Comparison of ENCODE assay signal across 30 cellular contexts in the genomic region with DNA sequence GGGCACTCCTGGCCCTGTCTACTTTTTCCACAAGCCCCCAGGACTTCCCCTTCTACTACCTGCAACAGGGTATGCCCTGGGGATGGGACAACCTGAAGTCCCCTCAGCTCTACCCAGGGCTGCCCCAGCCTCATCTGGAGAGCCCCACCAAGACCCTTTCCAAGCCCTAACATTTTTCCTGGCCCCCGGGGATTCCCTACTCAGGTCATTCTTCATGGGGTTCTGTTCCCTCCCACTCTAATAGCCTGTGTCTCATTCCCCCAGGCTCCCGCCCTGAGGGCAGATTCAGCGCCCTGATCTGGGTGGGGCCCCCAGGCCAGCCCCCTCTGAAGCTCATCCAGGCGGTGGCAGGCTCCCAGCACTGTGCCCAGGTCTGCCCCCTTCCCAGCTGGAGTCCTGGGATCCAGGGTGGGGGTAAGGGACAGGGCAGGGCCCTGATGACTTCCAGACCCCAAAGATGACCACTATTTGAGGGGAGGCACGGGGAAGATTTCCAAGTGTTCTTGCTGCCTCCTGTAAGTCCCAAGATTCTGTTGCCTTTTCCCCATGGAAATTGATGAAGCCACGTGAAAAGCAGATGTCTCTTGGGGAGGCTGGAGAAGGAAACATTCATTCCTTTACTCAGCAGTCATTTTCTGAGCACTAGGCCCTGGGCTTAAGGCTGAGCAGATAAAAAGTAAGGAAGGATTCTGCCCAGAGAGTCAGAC. TPM values are rescaled to one million over a fixed set of nuclear protein-coding genes. Genes with fewer than 3 reads are reported as not detected.
DNase-seq lines count a peak whose midpoint lies in the region; ATAC-seq and TF ChIP-seq lines count a peak whose summit lies in the region.
"Had no signal": no experiment of that assay in that cellular context is flagged by ENCODE, and none has a peak within 500 bp of the region (broad histone marks: within the 10 kb centered on the region; RNA-seq: fewer than 3 reads in every experiment).

No MANE protein-coding gene starts in this region.

- peaks cover 5% of the 10 kb centered on the region; the same call in 2 of the 3 replicates for H3K4me1 Mint-ChIP-seq in GM23338

- H3F3A ChIP-seq in smooth muscle cell (ENCODE audit: low read depth) (peaks cover 8% of the 10 kb centered on the region), GM23338 (replicated peaks; ENCODE audit: low read depth) (no peaks in the 10 kb centered on the region)

- H3K4me3 Mint-ChIP-seq in GM23338: no peak overlapping the region
- H3K4me3 Mint-ChIP-seq: activated CD8-positive, alpha-beta T cell treated with anti-CD3 and anti-CD28 coated beads, Interleukin-2, amount 10 ng/mL, durations not matched to agents 7 days and 5 days; immature natural killer cell; memory B cell had no signal

- H3K4me1 ChIP-seq in smooth muscle cell (ENCODE audit: low read depth): peaks cover 3% of the 10 kb centered on the region
- H3K4me1 ChIP-seq in GM23338 (ENCODE audit: insufficient read depth): peaks cover 6% of the 10 kb centered on the region; the same call in 1 of the 2 replicates

- peak overlapping the region; percentile 32 for H3K9ac ChIP-seq in smooth muscle cell (ENCODE audit: low read depth)

- H3K27ac Mint-ChIP-seq in GM23338: no peak overlapping the region
- H3K27ac Mint-ChIP-seq: activated CD8-positive, alpha-beta T cell treated with anti-CD3 and anti-CD28 coated beads, Interleukin-2, amount 10 ng/mL, durations not matched to agents 7 days and 5 days; immature natural killer cell; memory B cell had no signal

- no peaks in the 10 kb centered on the region for H3K9me3 ChIP-seq in smooth muscle cell (replicated peaks; ENCODE audit: low read depth)
- H3K9me3 ChIP-seq: gastroesophageal sphincter, testis, uterus had no signal

- no peak for ATAC-seq in GM23338
- ATAC-seq: activated CD8-positive, alpha-beta T cell treated with anti-CD3 and anti-CD28 coated beads, Interleukin-2, amount 10 ng/mL, durations not matched to agents 7 days and 5 days; gastroesophageal sphincter had no signal

- H4K20me1 ChIP-seq in smooth muscle cell (ENCODE audit: low read depth) (no peaks in the 10 kb centered on the region), GM23338 (replicated peaks; ENCODE audit: insufficient read depth) (no peaks in the 10 kb centered on the region)

- TF ChIP-seq CTCF in foreskin fibroblast (IDR thresholded peaks at IDR 0.05; ENCODE audit: low read depth, low read length): no peak
- TF ChIP-seq CTCF in smooth muscle cell (IDR thresholded peaks at IDR 0.05; ENCODE audit: borderline replicate concordance, insufficient read depth, poor library complexity, severe bottlenecking): no peak
- TF ChIP-seq CTCF in GM23338 (conservative IDR thresholded peaks at IDR 0.05; ENCODE audit: low read depth in 2 of 2): no peak

- peaks cover 30% of the 10 kb centered on the region for H3K27me3 Mint-ChIP-seq in GM23338 (ENCODE audit: insufficient read depth, low read depth, poor library complexity)

- no peaks in the 10 kb centered on the region for H3K79me2 ChIP-seq in smooth muscle cell (ENCODE audit: low read depth)
- H3K79me2 ChIP-seq in GM23338 (replicated peaks; ENCODE audit: insufficient read depth): no peaks in the 10 kb centered on the region

- WGBS in smooth muscle cell (ENCODE audit: low lambda C conversion rate): 39% methylated on average over 6 of the region's 6 CpGs

- no peak overlapping the region for H3K4me3 ChIP-seq in foreskin fibroblast (ENCODE audit: low read depth in 1 of 2, low read length in 2 of 2)
- H3K4me3 ChIP-seq in smooth muscle cell: no peak overlapping the region
- no peak overlapping the region for H3K4me3 ChIP-seq in GM23338
- H3K4me3 ChIP-seq: gastroesophageal sphincter, testis, uterus had no signal

- DNase-seq in GM04504 (ENCODE audit: low read depth): peak; percentile 63
- DNase-seq in cerebellar cortex (ENCODE audit: low spot score): peak; percentile 7
- DNase-seq in foreskin fibroblast: peak; percentile 57 to 79
- DNase-seq in smooth muscle cell (lab: John Stamatoyannopoulos, UW; ENCODE audit: unreplicated experiment): no peak
- DNase-seq in NCI-H1048 (lab: John Stamatoyannopoulos, UW): no peak
- DNase-seq in GM23338 (ENCODE audit: low spot score): no peak
- no peak for DNase-seq in anterior cingulate cortex (lab: John Stamatoyannopoulos, UW)
- DNase-seq: activated CD4-positive, alpha-beta T cell treated with anti-CD3 and anti-CD28 coated beads for 1 hour; activated CD8-positive, alpha-beta T cell treated with anti-CD3 and anti-CD28 coated beads, Interleukin-2, amount 10 ng/mL, durations not matched to agents 7 days and 5 days; activated T-cell treated with anti-CD3 and anti-CD28 coated beads for 4 hours; effector CD4-positive, alpha-beta T cell; H7; hippocampal formation; immature natural killer cell; KBM-7; MM.1S; NCI-H1417 treated with DMSO at 0.1 percent for 48 hours; NCI-H2081 treated with DMSO at 0.1 percent for 48 hours; NCI-H774; RPMI8226; stimulated activated naive CD4-positive, alpha-beta T cell treated with Interleukin-2 at 50 U/mL for 16 hours; testis; uterus had no signal

- H3K27me3 ChIP-seq in smooth muscle cell (ENCODE audit: low read depth) (no peaks in the 10 kb centered on the region), GM23338 (ENCODE audit: insufficient read depth) (peaks cover 20% of the 10 kb centered on the region)
- H3K27me3 ChIP-seq: testis, uterus had no signal

- H2AFZ ChIP-seq in smooth muscle cell (ENCODE audit: low read depth) (no peak overlapping the region), GM23338 (no peak overlapping the region)

- no peaks in the 10 kb centered on the region for H3K36me3 Mint-ChIP-seq in GM23338 (ENCODE audit: low read depth)
- H3K36me3 Mint-ChIP-seq: brain, immature natural killer cell, memory B cell had no signal

- peak overlapping the region; percentile 89 for H3K27ac ChIP-seq in smooth muscle cell (ENCODE audit: low read depth)
- H3K27ac ChIP-seq in GM23338 (ENCODE audit: low read depth): no peak overlapping the region
- H3K27ac ChIP-seq: epithelial cell of prostate, gastroesophageal sphincter, testis, uterus had no signal

- H3K4me2 ChIP-seq in smooth muscle cell (peak overlapping the region; percentile 44), GM23338 (no peak overlapping the region)

- H3K9me3 Mint-ChIP-seq in GM23338: no peaks in the 10 kb centered on the region; the same call in 2 of the 3 replicates
- H3K9me3 Mint-ChIP-seq: immature natural killer cell, memory B cell had no signal

- H3K9me2 ChIP-seq in GM23338 (ENCODE audit: insufficient read depth): no peaks in the 10 kb centered on the region

- H3K36me3 ChIP-seq in smooth muscle cell (ENCODE audit: low read depth): no peaks in the 10 kb centered on the region
- H3K36me3 ChIP-seq in GM23338 (ENCODE audit: insufficient read depth): no peaks in the 10 kb centered on the region
- H3K36me3 ChIP-seq: gastroesophageal sphincter, uterus had no signal

TF ChIP-seq in GM23338, 12 proteins besides CTCF, POLR2A, EP300 and RAD21:
- no peak for TF ChIP-seq POLR2AphosphoS5 (IDR thresholded peaks at IDR 0.05; ENCODE audit: low read depth)
- TF ChIP-seq CREB1 (CRISPR knock-in tag; IDR thresholded peaks at IDR 0.05; ENCODE audit: low read depth): no peak

RNA-seq across cellular contexts. Expression of gene EXTL1, which starts 9.8 kb away (rescaled TPM):
- 11.2 and 14.1 TPM in 2 replicates for total RNA-seq in smooth muscle cell
- polyA plus RNA-seq in smooth muscle cell (9.2 and 25.8 TPM in 2 replicates), GM23338 (2016; fragmentation: Nextera tagmentation; extraction: Ambion mirVana) (0.21 and 0.37 TPM in 2 replicates)
- 0.35 and 1.2 TPM in 2 replicates for total RNA-seq in GM23338 (2014; rRNA removed; shearing (Covaris generic))
- total RNA-seq: activated CD8-positive, alpha-beta T cell treated with anti-CD3 and anti-CD28 coated beads, Interleukin-2, amount 10 ng/mL, durations not matched to agents 7 days and 5 days; pulmonary artery endothelial cell; T-helper 1 cell treated with Interleukin-12 subunit alpha and Interleukin-12 subunit beta and Interleukin-4 antibody, amounts not matched to agents 30 ng/mL and 1 ng/mL, for 36 hours had no signal
- polyA plus RNA-seq: immature natural killer cell had no signal

RNA-seq across cellular contexts. Expression of gene SLC30A2, which starts 14.6 kb away (rescaled TPM):
- 0.27 TPM in 1 of 2 replicates, not detected in the other for total RNA-seq in smooth muscle cell
- polyA plus RNA-seq in smooth muscle cell: 0.53 and 0.56 TPM in 2 replicates
- 0.07 TPM in 1 of 2 replicates, not detected in the other for total RNA-seq in GM23338 (2014; rRNA removed; shearing (Covaris generic))
- polyA plus RNA-seq in GM23338 (2016; fragmentation: Nextera tagmentation; extraction: Ambion mirVana): not detected in 2 replicates
- total RNA-seq: activated CD8-positive, alpha-beta T cell treated with anti-CD3 and anti-CD28 coated beads, Interleukin-2, amount 10 ng/mL, durations not matched to agents 7 days and 5 days; gastroesophageal sphincter; pulmonary artery endothelial cell; SK-MEL-5; T-helper 1 cell treated with Interleukin-12 subunit alpha and Interleukin-12 subunit beta and Interleukin-4 antibody, amounts not matched to agents 30 ng/mL and 1 ng/mL, for 36 hours had no signal
- polyA plus RNA-seq: immature natural killer cell had no signal

RNA-seq across cellular contexts. Expression of gene PAFAH2, which starts 33.5 kb away (rescaled TPM):
- 9.2 and 9.4 TPM in 2 replicates for total RNA-seq in smooth muscle cell
- polyA plus RNA-seq in smooth muscle cell (9.6 and 13.2 TPM in 2 replicates), GM23338 (2016; fragmentation: Nextera tagmentation; extraction: Ambion mirVana) (5.7 TPM in 2 replicates)
- 7.7 and 10.3 TPM in 2 replicates for total RNA-seq in GM23338 (2014; rRNA removed; shearing (Covaris generic))

RNA-seq across cellular contexts. Expression of gene TRIM63, which starts 36.1 kb away (rescaled TPM):
- not detected in 2 replicates for total RNA-seq in smooth muscle cell
- polyA plus RNA-seq in smooth muscle cell (0.14 and 0.97 TPM in 2 replicates), GM23338 (2016; fragmentation: Nextera tagmentation; extraction: Ambion mirVana) (not detected in 2 replicates)
- 0.17 TPM in 1 of 2 replicates, not detected in the other for total RNA-seq in GM23338 (2014; rRNA removed; shearing (Covaris generic))
- total RNA-seq: pulmonary artery endothelial cell; T-helper 1 cell treated with Interleukin-12 subunit alpha and Interleukin-12 subunit beta and Interleukin-4 antibody, amounts not matched to agents 30 ng/mL and 1 ng/mL, for 36 hours had no signal

Comparison
In these comparisons a context has a peak if more than half of its experiments do, and no peak if none do; other contexts are left out.
1. DNase-seq: peak in GM04504 (single experiment), cerebellar cortex (single experiment) and foreskin fibroblast (2 of 2); none in smooth muscle cell (single experiment), NCI-H1048 (single experiment), GM23338 (single experiment) and anterior cingulate cortex (0 of 58).